In the genomic region with DNA sequence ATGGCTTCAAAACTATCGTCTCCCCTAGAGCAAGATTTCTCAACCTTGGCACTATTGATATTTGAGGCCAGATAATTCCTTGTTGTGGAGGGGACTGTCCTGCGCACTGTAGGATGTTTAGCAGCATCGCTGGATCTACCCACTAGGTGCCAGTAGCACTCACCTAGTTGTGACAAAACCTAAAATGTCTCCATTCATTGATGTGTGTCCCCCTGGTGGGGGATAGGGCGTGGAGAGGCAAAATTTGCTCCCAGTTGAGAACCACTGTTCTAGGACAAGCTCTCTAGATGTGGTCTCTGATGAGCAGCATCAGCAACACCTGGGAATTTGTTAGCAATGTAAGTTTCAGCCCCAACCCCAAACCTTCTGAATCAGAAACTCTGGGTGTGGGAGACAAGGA, we compare ENCODE assay signal across 8 cellular contexts.
DNase-seq lines count a peak whose midpoint lies in the region; ATAC-seq and TF ChIP-seq lines count a peak whose summit lies in the region.

No MANE protein-coding gene starts in this region.

- peak; percentile 41 to 65 for ATAC-seq in activated T-cell treated with anti-CD3 and anti-CD28 coated beads, Interleukin-2, amount 50 U/mL, for 4 hours
- no peak for ATAC-seq in HG02970 (IDR thresholded peaks at IDR 0.05; ENCODE audit: low FRiP score, unreplicated experiment)
- ATAC-seq in GM18909 (IDR thresholded peaks at IDR 0.05; ENCODE audit: poor library complexity, unreplicated experiment): no peak
- ATAC-seq in GM21723 (IDR thresholded peaks at IDR 0.05; ENCODE audit: unreplicated experiment): no peak
- ATAC-seq in right cardiac atrium: no peak

- H3K27me3 ChIP-seq in neural progenitor cell: no peaks in the 10 kb centered on the region
- H3K27me3 ChIP-seq in right cardiac atrium (ENCODE audit: control insufficient read depth, insufficient read depth): no peaks in the 10 kb centered on the region

- H3K4me3 Mint-ChIP-seq in activated T-cell treated with anti-CD3 and anti-CD28 coated beads, Interleukin-2, amount 50 U/mL, for 4 hours: no peak overlapping the region
- H3K4me3 Mint-ChIP-seq in neural progenitor cell: no peak overlapping the region

- no peak overlapping the region for H3K9ac ChIP-seq in neural progenitor cell

- H4K20me1 ChIP-seq in neural progenitor cell (ENCODE audit: low read depth): no peaks in the 10 kb centered on the region

- WGBS in right cardiac atrium: 74% methylated on average over 4 of the region's 4 CpGs

- intact Hi-C loops in right cardiac atrium (cut with DNase I): no loop called here

- DNase-seq in DMS114 treated with DMSO at 0.1 percent for 48 hours (lab: John Stamatoyannopoulos, UW; ENCODE audit: unreplicated experiment) (peak; percentile 3), M059J (ENCODE audit: low read depth) (peak; percentile 31), neural progenitor cell (ENCODE audit: low spot score) (peak; percentile 81), right cardiac atrium (no peak)
- peak; percentile 6 for DNase-seq in activated T-cell treated with anti-CD3 and anti-CD28 coated beads, Interleukin-2, amount 50 U/mL, for 4 hours

- no peaks in the 10 kb centered on the region for H3K36me3 ChIP-seq in neural progenitor cell

- H3K9me3 ChIP-seq in neural progenitor cell (ENCODE audit: low read depth): no peaks in the 10 kb centered on the region
- H3K9me3 ChIP-seq in right cardiac atrium (ENCODE audit: control insufficient read depth, low read length): no peaks in the 10 kb centered on the region

- H3K27ac ChIP-seq in neural progenitor cell (no peak overlapping the region), right cardiac atrium (ENCODE audit: low read length) (no peak overlapping the region)

- no peaks in the 10 kb centered on the region for H3F3A ChIP-seq in neural progenitor cell (ENCODE audit: low read depth)

- H3K4me1 Mint-ChIP-seq in activated T-cell treated with anti-CD3 and anti-CD28 coated beads, Interleukin-2, amount 50 U/mL, for 4 hours (ENCODE audit: low read depth): peaks cover 19% of the 10 kb centered on the region
- peaks cover 12% of the 10 kb centered on the region for H3K4me1 Mint-ChIP-seq in neural progenitor cell

- H3K36me3 Mint-ChIP-seq in activated T-cell treated with anti-CD3 and anti-CD28 coated beads, Interleukin-2, amount 50 U/mL, for 4 hours (ENCODE audit: insufficient read depth): peaks cover 19% of the 10 kb centered on the region
- H3K36me3 Mint-ChIP-seq in neural progenitor cell: peaks cover 4% of the 10 kb centered on the region

- H3K4me3 ChIP-seq in neural progenitor cell: no peak overlapping the region
- H3K4me3 ChIP-seq in right cardiac atrium (ENCODE audit: low read length): no peak overlapping the region

- H3K27me3 Mint-ChIP-seq in activated T-cell treated with anti-CD3 and anti-CD28 coated beads, Interleukin-2, amount 50 U/mL, for 4 hours (ENCODE audit: low read depth): no peaks in the 10 kb centered on the region
- H3K27me3 Mint-ChIP-seq in neural progenitor cell (ENCODE audit: insufficient read depth, low read depth): peaks cover 2% of the 10 kb centered on the region

- no peaks in the 10 kb centered on the region for H3K79me2 ChIP-seq in neural progenitor cell (ENCODE audit: low read depth)

- H3K4me1 ChIP-seq in neural progenitor cell (peaks cover 11% of the 10 kb centered on the region), right cardiac atrium (ENCODE audit: control insufficient read depth, insufficient read depth, low read length) (no peaks in the 10 kb centered on the region)

- TF ChIP-seq CTCF in neural progenitor cell (IDR thresholded peaks at IDR 0.05): peak; percentile 78

- H3K9me3 Mint-ChIP-seq in activated T-cell treated with anti-CD3 and anti-CD28 coated beads, Interleukin-2, amount 50 U/mL, for 4 hours: peaks cover 10% of the 10 kb centered on the region
- H3K9me3 Mint-ChIP-seq in neural progenitor cell: peaks cover 8% of the 10 kb centered on the region

- no peak overlapping the region for H3K27ac Mint-ChIP-seq in neural progenitor cell

- no peak overlapping the region for H2AFZ ChIP-seq in neural progenitor cell (replicated peaks)

- H3K4me2 ChIP-seq in neural progenitor cell: no peak overlapping the region

Comparison
In these comparisons a context has a peak if more than half of its experiments do, and no peak if none do; other contexts are left out.
1. DNase-seq: peak in DMS114 treated with DMSO at 0.1 percent for 48 hours (single experiment), M059J (single experiment), activated T-cell treated with anti-CD3 and anti-CD28 coated beads, Interleukin-2, amount 50 U/mL, for 4 hours (single experiment) and neural progenitor cell (single experiment); none in right cardiac atrium (0 of 3).
2. ATAC-seq: peak in activated T-cell treated with anti-CD3 and anti-CD28 coated beads, Interleukin-2, amount 50 U/mL, for 4 hours (2 of 2); none in HG02970 (single experiment), GM18909 (single experiment), GM21723 (single experiment) and right cardiac atrium (0 of 2).